Comparison of ENCODE assay signal across 35 cellular contexts in genomic region chr16:55279598-55279997, GRCh38. TPM values are rescaled to one million over a fixed set of nuclear protein-coding genes. Genes with fewer than 3 reads are reported as not detected.
"Had no signal": no experiment of that assay in that cellular context is flagged by ENCODE, and none has a peak within 500 bp of the region (broad histone marks: within the 10 kb centered on the region; RNA-seq: fewer than 3 reads in every experiment).

No MANE protein-coding gene starts in this region.

- H3K9me3 ChIP-seq: MG63 had no signal

- FAIRE-seq: colon had no signal

- H3K27me3 ChIP-seq: brain microvascular endothelial cell had no signal

- H3K27ac ChIP-seq: brain microvascular endothelial cell, RWPE1, WERI-Rb-1 had no signal

- DNase-seq: activated CD4-positive, alpha-beta memory T cell treated with anti-CD3 and anti-CD28 coated beads, Interleukin-2, amount 10 ng/mL, durations not matched to agents 7 days and 5 days; activated CD4-positive, alpha-beta T cell treated with anti-CD3 and anti-CD28 coated beads for 1 hour; activated CD4-positive, alpha-beta T cell treated with anti-CD3 and anti-CD28 coated beads for 48 hours; activated CD4-positive, CD25-positive, alpha-beta regulatory T cell; activated CD8-positive, alpha-beta memory T cell treated with anti-CD3 and anti-CD28 coated beads for 24 hours; activated CD8-positive, alpha-beta memory T cell treated with anti-CD3 and anti-CD28 coated beads, Interleukin-2, amount 10 ng/mL, durations not matched to agents 7 days and 5 days; activated CD8-positive, alpha-beta memory T cell treated with anti-CD3 and anti-CD28 coated beads, Interleukin-2, amount 50 U/mL, for 48 hours; activated effector memory CD4-positive, alpha-beta T cell treated with anti-CD3 and anti-CD28 coated beads, Interleukin-2, amount 50 U/mL, for 16 hours; activated naive CD4-positive, alpha-beta T cell; activated naive CD4-positive, alpha-beta T cell treated with anti-CD3 and anti-CD28 coated beads, Interleukin-2, amount 50 U/mL, for 16 hours; activated naive CD8-positive, alpha-beta T cell treated with anti-CD3 and anti-CD28 coated beads for 36 hours; activated T-cell treated with anti-CD3 and anti-CD28 coated beads, Interleukin-2, amount 50 U/mL, for 72 hours; amniotic stem cell; aorta; brain microvascular endothelial cell; central memory CD4-positive, alpha-beta T cell; Kasumi-1; MG63; NCI-H1092; NCI-H1436 treated with DMSO at 0.1 percent for 48 hours; NCI-H1694 treated with DMSO at 0.1 percent for 48 hours; NCI-H2029; NCI-H345; NCI-H524 treated with DMSO at 0.1 percent for 48 hours; SW 1271; T-helper 1 cell; T-helper 2 cell; T-helper 9 cell; WERI-Rb-1 had no signal

- H3K36me3 ChIP-seq: brain microvascular endothelial cell, MG63, WERI-Rb-1 had no signal

- ATAC-seq: activated CD8-positive, alpha-beta memory T cell treated with anti-CD3 and anti-CD28 coated beads, Interleukin-2, amount 10 ng/mL, durations not matched to agents 7 days and 5 days; activated T-cell treated with anti-CD3 and anti-CD28 coated beads, Interleukin-2, amount 50 U/mL, for 72 hours; activated T-helper 17 cell treated with anti-CD3 and anti-CD28 coated beads, Interleukin-2, amount 50 U/mL, for 72 hours; Panc1; Right ventricle myocardium inferior had no signal

- H3K4me3 ChIP-seq: MG63 had no signal

RNA-seq across cellular contexts. Expression of gene IRX6, which starts 44.4 kb away (rescaled TPM):
- total RNA-seq: activated CD4-positive, alpha-beta memory T cell treated with anti-CD3 and anti-CD28 coated beads, Interleukin-2, amount 10 ng/mL, durations not matched to agents 7 days and 5 days; activated CD8-positive, alpha-beta memory T cell treated with anti-CD3 and anti-CD28 coated beads, Interleukin-2, amount 10 ng/mL, durations not matched to agents 7 days and 5 days; activated naive CD8-positive, alpha-beta T cell treated with anti-CD3 and anti-CD28 coated beads for 36 hours; activated T-cell treated with anti-CD3 and anti-CD28 coated beads, Interleukin-2, amount 50 U/mL, for 72 hours; activated T-helper 17 cell treated with anti-CD3 and anti-CD28 coated beads, Interleukin-2, amount 50 U/mL, for 72 hours; NCI-H460 had no signal
- polyA plus RNA-seq: aorta had no signal
